7 cellular contexts compared by ENCODE assay signal in the genomic region with DNA sequence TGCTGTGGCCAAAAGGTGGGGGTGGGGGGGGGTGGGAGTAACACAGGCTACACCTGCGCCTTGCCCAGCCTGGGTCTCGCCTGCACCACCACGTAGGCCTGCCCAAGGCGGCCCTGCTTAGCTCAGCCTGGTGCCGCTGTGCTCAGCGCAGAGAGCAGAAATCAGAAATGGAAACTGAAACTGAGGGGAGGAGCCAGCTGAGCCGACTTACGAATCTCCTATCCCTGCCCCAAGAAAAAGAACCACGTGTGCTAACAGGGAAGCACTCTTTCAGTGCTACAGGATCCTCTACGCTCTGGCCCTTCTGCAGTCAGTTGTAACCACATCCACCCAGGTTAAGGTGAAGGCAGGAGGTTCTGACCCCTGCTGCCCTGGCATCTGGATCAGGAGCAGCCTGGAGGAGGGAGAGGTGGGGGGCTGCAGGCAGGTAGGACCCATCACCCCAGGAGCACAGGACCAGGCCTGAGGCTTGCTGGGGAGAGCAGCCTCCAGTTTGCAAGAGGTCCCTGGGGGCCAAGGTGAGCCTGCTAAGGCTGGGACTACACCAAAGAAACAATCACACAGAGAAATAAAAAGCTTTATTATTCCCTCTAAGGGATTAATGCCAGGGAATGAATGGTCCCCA. TPM values are rescaled to one million over a fixed set of nuclear protein-coding genes. Genes with fewer than 3 reads are reported as not detected.
DNase-seq lines count a peak whose midpoint lies in the region; ATAC-seq and TF ChIP-seq lines count a peak whose summit lies in the region.

TSS of gene DHX58 (minus strand) at position 163 of the 625 bp plus-strand sequence. CDS start 822 bp downstream, outside the sequence.

- no peak within 1 kb of the TSS for H3K9ac ChIP-seq in neural progenitor cell

- H2AFZ ChIP-seq in neural progenitor cell (replicated peaks), result no peak within 1 kb of the TSS

- no peaks in the 10 kb centered on the region for H3K9me3 ChIP-seq in neural progenitor cell (ENCODE audit: low read depth)

- no peak within 1 kb of the TSS for H3K4me2 ChIP-seq in neural progenitor cell

- H3F3A ChIP-seq in neural progenitor cell (ENCODE audit: low read depth), result no peaks in the 10 kb centered on the region

- H3K36me3 ChIP-seq in neural progenitor cell, result no peaks in the 10 kb centered on the region

- H3K4me1 ChIP-seq in neural progenitor cell, result peaks cover 4% of the 10 kb centered on the region

- H3K4me3 ChIP-seq in neural progenitor cell, result no peak within 1 kb of the TSS

- H4K20me1 ChIP-seq in neural progenitor cell (ENCODE audit: low read depth), result no peaks in the 10 kb centered on the region

- peaks cover 4% of the 10 kb centered on the region for H3K36me3 Mint-ChIP-seq in neural progenitor cell

- H3K4me3 Mint-ChIP-seq in neural progenitor cell, result peak within 1 kb of the TSS; percentile 50

- no peaks in the 10 kb centered on the region for H3K9me3 Mint-ChIP-seq in neural progenitor cell

- no peaks in the 10 kb centered on the region for H3K27me3 ChIP-seq in neural progenitor cell

- H3K27ac Mint-ChIP-seq in neural progenitor cell, result no peak within 1 kb of the TSS

- DNase-seq in NOMO-1 (lab: John Stamatoyannopoulos, UW; ENCODE audit: unreplicated experiment in 2 of 2), result peak; percentile 91 to 94
- DNase-seq in activated T-cell treated with anti-CD3 and anti-CD28 coated beads for 1 hour (ENCODE audit: low read depth), result peak; percentile 54
- no peak for DNase-seq in neural progenitor cell (ENCODE audit: low spot score)
- peak in 42 of 49 donors; percentile 15 to 77 (median 44) for DNase-seq in substantia nigra (lab: John Stamatoyannopoulos, UW)

- peaks cover 20% of the 10 kb centered on the region for H3K4me1 Mint-ChIP-seq in neural progenitor cell

- H3K79me2 ChIP-seq in neural progenitor cell (ENCODE audit: low read depth), result no peaks in the 10 kb centered on the region

- peaks cover 4% of the 10 kb centered on the region for H3K27me3 Mint-ChIP-seq in neural progenitor cell (ENCODE audit: insufficient read depth, low read depth)

- peak; percentile 45 for ATAC-seq in GM18520 (IDR thresholded peaks at IDR 0.05; ENCODE audit: unreplicated experiment)
- peak; percentile 44 for ATAC-seq in HG03025 (IDR thresholded peaks at IDR 0.05; ENCODE audit: low FRiP score, unreplicated experiment)
- peak; percentile 68 for ATAC-seq in esophagus mucosa

- H3K27ac ChIP-seq in neural progenitor cell (no peak within 1 kb of the TSS), substantia nigra (ENCODE audit: low read depth, low read length, poor library complexity, severe bottlenecking) (peak within 1 kb of the TSS; percentile 73)

- TF ChIP-seq CTCF in neural progenitor cell (IDR thresholded peaks at IDR 0.05), result no peak

RNA-seq across cellular contexts. Expression of gene DHX58, which starts in this region (rescaled TPM):
- total RNA-seq in esophagus mucosa (6.3 TPM), neural progenitor cell (ENCODE audit: low replicate concordance) (0.12 TPM in 1 of 2 replicates, not detected in the other)
